20 cellular contexts compared by ENCODE assay signal in the genomic region with DNA sequence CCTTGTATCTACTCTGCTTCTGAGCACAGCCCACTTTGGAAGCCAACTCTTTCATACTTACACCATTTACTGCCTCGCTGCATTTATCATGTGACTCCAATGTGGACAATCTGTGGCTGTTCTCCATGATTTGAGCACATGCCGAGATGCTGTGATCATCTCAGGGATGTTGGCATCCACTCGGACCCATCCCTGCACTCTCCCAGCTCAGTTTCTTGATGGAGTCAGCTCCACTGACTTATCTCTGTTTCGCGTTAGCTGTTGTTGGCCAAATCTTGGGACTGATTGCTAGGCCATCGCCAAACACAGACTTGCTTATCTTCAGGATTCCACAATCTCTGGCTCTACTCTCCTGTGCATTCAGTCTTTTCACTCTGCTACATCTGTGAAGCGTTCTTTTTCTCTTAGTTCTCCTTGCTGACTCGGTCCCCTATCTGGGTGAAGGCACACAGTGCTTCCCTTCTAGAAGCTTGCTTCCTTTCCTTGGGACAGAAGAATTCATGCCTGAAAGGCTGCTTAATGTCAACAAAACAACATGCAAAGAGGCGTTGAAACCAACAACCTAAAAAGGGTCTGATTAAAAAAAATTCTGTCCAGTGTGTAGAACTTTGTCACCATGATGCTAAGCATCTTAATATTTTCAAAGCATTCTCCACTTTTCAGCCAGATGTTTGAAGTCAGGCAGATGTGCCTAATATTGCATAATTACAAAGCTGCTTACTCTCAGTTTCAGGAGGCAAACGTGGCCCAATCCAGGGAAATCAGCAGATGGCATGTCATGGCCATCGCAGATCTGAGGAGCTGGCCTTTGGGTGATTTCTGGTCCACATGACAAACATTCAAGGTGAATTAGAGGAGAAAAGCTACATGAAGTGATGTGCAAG.
DNase-seq lines count a peak whose midpoint lies in the region; ATAC-seq and TF ChIP-seq lines count a peak whose summit lies in the region.
"Had no signal": no experiment of that assay in that cellular context is flagged by ENCODE, and none has a peak within 500 bp of the region (broad histone marks: within the 10 kb centered on the region; RNA-seq: fewer than 3 reads in every experiment).

No MANE protein-coding gene starts in this region.

- H3K36me3 ChIP-seq in esophagus muscularis mucosa, result no peaks in the 10 kb centered on the region
- H3K36me3 ChIP-seq in left ventricle myocardium inferior, result no peaks in the 10 kb centered on the region

- H3K27ac ChIP-seq in esophagus muscularis mucosa (replicated peaks in 1 of 4) (peak overlapping the region; percentile 7 to 35 (median 16)), left ventricle myocardium inferior (replicated peaks) (peak overlapping the region; percentile 82)
- H3K27ac ChIP-seq: PC-9 had no signal

- H3K9me3 Mint-ChIP-seq in WTC11, result no peaks in the 10 kb centered on the region
- H3K9me3 Mint-ChIP-seq: H9 had no signal

- H3K9me3 ChIP-seq in esophagus muscularis mucosa, result no peaks in the 10 kb centered on the region
- H3K9me3 ChIP-seq in left ventricle myocardium inferior (replicated peaks), result no peaks in the 10 kb centered on the region
- no peaks in the 10 kb centered on the region for H3K9me3 ChIP-seq in T-helper 17 cell (ENCODE audit: control insufficient read depth, low read length, poor library complexity, severe bottlenecking)

- H3K27ac Mint-ChIP-seq in T-helper 17 cell, result no peak overlapping the region
- no peak overlapping the region for H3K27ac Mint-ChIP-seq in WTC11
- H3K27ac Mint-ChIP-seq: CD4-positive, alpha-beta memory T cell had no signal

- no peak for TF ChIP-seq CTCF in AG10803 (conservative IDR thresholded peaks at IDR 0.05; ENCODE audit: low read length)
- no peak for TF ChIP-seq CTCF in esophagus muscularis mucosa (IDR thresholded peaks at IDR 0.05)
- TF ChIP-seq CTCF in left ventricle myocardium inferior (IDR thresholded peaks at IDR 0.05; ENCODE audit: borderline replicate concordance), result no peak
- no peak for TF ChIP-seq CTCF in omental fat pad (IDR thresholded peaks at IDR 0.05)
- no peak for TF ChIP-seq CTCF in WTC11 (IDR thresholded peaks at IDR 0.05)

- CTCF ChIA-PET in WTC11 (lab: Charles Lee), result no interaction called here

- intact Hi-C loops in esophagus muscularis mucosa (cut with DNase I), result no loop called here
- intact Hi-C loops in left ventricle myocardium inferior (cut with micrococcal nuclease), result no loop called here

- peaks cover 41% of the 10 kb centered on the region for H3K27me3 Mint-ChIP-seq in T-helper 17 cell
- H3K27me3 Mint-ChIP-seq in WTC11 (ENCODE audit: low read depth), result no peaks in the 10 kb centered on the region; the same call in none of the 2 replicates

- peaks cover 0 to 18% (median 0%) of the 10 kb centered on the region in 4 donors for H3K4me1 ChIP-seq in esophagus muscularis mucosa
- peaks cover 42% of the 10 kb centered on the region for H3K4me1 ChIP-seq in left ventricle myocardium inferior

- H3K4me1 Mint-ChIP-seq in T-helper 17 cell (no peaks in the 10 kb centered on the region), WTC11 (peaks cover 30% of the 10 kb centered on the region)
- H3K4me1 Mint-ChIP-seq: CD4-positive, alpha-beta memory T cell had no signal

- DNase-seq in AG10803 (ENCODE audit: low read depth), result peak; percentile 32
- peak; percentile 91 for DNase-seq in esophagus muscularis mucosa (ENCODE audit: extremely low spot score)
- peak; percentile 42 for DNase-seq in left ventricle myocardium inferior
- DNase-seq in omental fat pad (ENCODE audit: low spot score), result no peak
- no peak for DNase-seq in foreskin melanocyte
- no peak for DNase-seq in T-helper 17 cell
- DNase-seq in NCI-H2081 (lab: John Stamatoyannopoulos, UW), result no peak
- DNase-seq in WTC11 (ENCODE audit: low spot score), result no peak
- DNase-seq: 8988T; CD4-positive, alpha-beta memory T cell; DMS79 treated with DMSO at 0.1 percent for 48 hours; H9; MV-4-11; NCI-H1417; NCI-H1930; NCI-H2171; NCI-H446 treated with DMSO at 0.1 percent for 48 hours; NCI-H748 treated with DMSO at 0.1 percent for 48 hours; PC-9 had no signal

- ATAC-seq in omental fat pad (ENCODE audit: low FRiP score) (peak; percentile 34), T-helper 17 cell (no peak), WTC11 (no peak)
- ATAC-seq: K562 had no signal

- 78% methylated on average over 11 of the region's 11 CpGs for WGBS in esophagus muscularis mucosa

- TF ChIP-seq POLR2A in esophagus muscularis mucosa (IDR thresholded peaks at IDR 0.05; ENCODE audit: low read depth), result no peak

- H3K36me3 Mint-ChIP-seq in T-helper 17 cell (ENCODE audit: low read depth) (no peaks in the 10 kb centered on the region), WTC11 (no peaks in the 10 kb centered on the region)
- H3K36me3 Mint-ChIP-seq: CD4-positive, alpha-beta memory T cell had no signal

- H3K4me3 ChIP-seq in AG10803 (ENCODE audit: low read length), result no peak overlapping the region
- no peak overlapping the region for H3K4me3 ChIP-seq in esophagus muscularis mucosa
- no peak overlapping the region for H3K4me3 ChIP-seq in left ventricle myocardium inferior
- H3K4me3 ChIP-seq: K562, PC-9 had no signal

- POLR2A ChIA-PET in WTC11 (lab: Charles Lee), result no interaction called here

- no peak for TF ChIP-seq EP300 in esophagus muscularis mucosa (IDR thresholded peaks at IDR 0.05)

- no peak overlapping the region for H3K4me3 Mint-ChIP-seq in T-helper 17 cell
- no peak overlapping the region for H3K4me3 Mint-ChIP-seq in WTC11
- H3K4me3 Mint-ChIP-seq: CD4-positive, alpha-beta memory T cell; H9 had no signal

- H3K27me3 ChIP-seq in esophagus muscularis mucosa, result no peaks in the 10 kb centered on the region
- H3K27me3 ChIP-seq in left ventricle myocardium inferior (ENCODE audit: low read depth), result no peaks in the 10 kb centered on the region

TF ChIP-seq in WTC11, 78 proteins besides CTCF, POLR2A, EP300 and RAD21 (continues in another document):
- TF ChIP-seq TEAD4 (CRISPR knock-in tag; IDR thresholded peaks at IDR 0.05) (no peak), FOXP1 (CRISPR knock-in tag; IDR thresholded peaks at IDR 0.05; ENCODE audit: borderline replicate concordance) (no peak), ZBTB21 (CRISPR knock-in tag; IDR thresholded peaks at IDR 0.05; ENCODE audit: borderline replicate concordance) (no peak), ZNF671 (CRISPR knock-in tag; IDR thresholded peaks at IDR 0.05) (no peak)
- TF ChIP-seq, protein P1, sequence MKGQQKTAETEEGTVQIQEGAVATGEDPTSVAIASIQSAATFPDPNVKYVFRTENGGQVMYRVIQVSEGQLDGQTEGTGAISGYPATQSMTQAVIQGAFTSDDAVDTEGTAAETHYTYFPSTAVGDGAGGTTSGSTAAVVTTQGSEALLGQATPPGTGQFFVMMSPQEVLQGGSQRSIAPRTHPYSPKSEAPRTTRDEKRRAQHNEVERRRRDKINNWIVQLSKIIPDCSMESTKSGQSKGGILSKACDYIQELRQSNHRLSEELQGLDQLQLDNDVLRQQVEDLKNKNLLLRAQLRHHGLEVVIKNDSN (CRISPR knock-in tag; IDR thresholded peaks at IDR 0.05), result no peak
- TF ChIP-seq, protein P2, sequence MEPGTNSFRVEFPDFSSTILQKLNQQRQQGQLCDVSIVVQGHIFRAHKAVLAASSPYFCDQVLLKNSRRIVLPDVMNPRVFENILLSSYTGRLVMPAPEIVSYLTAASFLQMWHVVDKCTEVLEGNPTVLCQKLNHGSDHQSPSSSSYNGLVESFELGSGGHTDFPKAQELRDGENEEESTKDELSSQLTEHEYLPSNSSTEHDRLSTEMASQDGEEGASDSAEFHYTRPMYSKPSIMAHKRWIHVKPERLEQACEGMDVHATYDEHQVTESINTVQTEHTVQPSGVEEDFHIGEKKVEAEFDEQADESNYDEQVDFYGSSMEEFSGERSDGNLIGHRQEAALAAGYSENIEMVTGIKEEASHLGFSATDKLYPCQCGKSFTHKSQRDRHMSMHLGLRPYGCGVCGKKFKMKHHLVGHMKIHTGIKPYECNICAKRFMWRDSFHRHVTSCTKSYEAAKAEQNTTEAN (CRISPR knock-in tag; IDR thresholded peaks at IDR 0.05), result no peak
- TF ChIP-seq, protein P3, sequence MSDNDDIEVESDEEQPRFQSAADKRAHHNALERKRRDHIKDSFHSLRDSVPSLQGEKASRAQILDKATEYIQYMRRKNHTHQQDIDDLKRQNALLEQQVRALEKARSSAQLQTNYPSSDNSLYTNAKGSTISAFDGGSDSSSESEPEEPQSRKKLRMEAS (CRISPR knock-in tag; IDR thresholded peaks at IDR 0.05), result no peak
- TF ChIP-seq, protein P4, sequence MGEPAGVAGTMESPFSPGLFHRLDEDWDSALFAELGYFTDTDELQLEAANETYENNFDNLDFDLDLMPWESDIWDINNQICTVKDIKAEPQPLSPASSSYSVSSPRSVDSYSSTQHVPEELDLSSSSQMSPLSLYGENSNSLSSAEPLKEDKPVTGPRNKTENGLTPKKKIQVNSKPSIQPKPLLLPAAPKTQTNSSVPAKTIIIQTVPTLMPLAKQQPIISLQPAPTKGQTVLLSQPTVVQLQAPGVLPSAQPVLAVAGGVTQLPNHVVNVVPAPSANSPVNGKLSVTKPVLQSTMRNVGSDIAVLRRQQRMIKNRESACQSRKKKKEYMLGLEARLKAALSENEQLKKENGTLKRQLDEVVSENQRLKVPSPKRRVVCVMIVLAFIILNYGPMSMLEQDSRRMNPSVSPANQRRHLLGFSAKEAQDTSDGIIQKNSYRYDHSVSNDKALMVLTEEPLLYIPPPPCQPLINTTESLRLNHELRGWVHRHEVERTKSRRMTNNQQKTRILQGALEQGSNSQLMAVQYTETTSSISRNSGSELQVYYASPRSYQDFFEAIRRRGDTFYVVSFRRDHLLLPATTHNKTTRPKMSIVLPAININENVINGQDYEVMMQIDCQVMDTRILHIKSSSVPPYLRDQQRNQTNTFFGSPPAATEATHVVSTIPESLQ (CRISPR knock-in tag; IDR thresholded peaks at IDR 0.05), result no peak
- TF ChIP-seq, protein P5, sequence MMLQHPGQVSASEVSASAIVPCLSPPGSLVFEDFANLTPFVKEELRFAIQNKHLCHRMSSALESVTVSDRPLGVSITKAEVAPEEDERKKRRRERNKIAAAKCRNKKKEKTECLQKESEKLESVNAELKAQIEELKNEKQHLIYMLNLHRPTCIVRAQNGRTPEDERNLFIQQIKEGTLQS (CRISPR knock-in tag; conservative IDR thresholded peaks at IDR 0.05), result no peak
- TF ChIP-seq, protein P6, sequence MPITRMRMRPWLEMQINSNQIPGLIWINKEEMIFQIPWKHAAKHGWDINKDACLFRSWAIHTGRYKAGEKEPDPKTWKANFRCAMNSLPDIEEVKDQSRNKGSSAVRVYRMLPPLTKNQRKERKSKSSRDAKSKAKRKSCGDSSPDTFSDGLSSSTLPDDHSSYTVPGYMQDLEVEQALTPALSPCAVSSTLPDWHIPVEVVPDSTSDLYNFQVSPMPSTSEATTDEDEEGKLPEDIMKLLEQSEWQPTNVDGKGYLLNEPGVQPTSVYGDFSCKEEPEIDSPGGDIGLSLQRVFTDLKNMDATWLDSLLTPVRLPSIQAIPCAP (CRISPR knock-in tag; IDR thresholded peaks at IDR 0.05), result no peak

Comparison
In these comparisons a context has a peak if more than half of its experiments do, and no peak if none do; other contexts are left out.
1. DNase-seq: peak in AG10803 (single experiment), esophagus muscularis mucosa (single experiment) and left ventricle myocardium inferior (single experiment); none in omental fat pad (single experiment), foreskin melanocyte (single experiment), T-helper 17 cell (0 of 3), NCI-H2081 (0 of 2) and WTC11 (single experiment).